ENCODE assay signal across 8 cellular contexts in the genomic region with DNA sequence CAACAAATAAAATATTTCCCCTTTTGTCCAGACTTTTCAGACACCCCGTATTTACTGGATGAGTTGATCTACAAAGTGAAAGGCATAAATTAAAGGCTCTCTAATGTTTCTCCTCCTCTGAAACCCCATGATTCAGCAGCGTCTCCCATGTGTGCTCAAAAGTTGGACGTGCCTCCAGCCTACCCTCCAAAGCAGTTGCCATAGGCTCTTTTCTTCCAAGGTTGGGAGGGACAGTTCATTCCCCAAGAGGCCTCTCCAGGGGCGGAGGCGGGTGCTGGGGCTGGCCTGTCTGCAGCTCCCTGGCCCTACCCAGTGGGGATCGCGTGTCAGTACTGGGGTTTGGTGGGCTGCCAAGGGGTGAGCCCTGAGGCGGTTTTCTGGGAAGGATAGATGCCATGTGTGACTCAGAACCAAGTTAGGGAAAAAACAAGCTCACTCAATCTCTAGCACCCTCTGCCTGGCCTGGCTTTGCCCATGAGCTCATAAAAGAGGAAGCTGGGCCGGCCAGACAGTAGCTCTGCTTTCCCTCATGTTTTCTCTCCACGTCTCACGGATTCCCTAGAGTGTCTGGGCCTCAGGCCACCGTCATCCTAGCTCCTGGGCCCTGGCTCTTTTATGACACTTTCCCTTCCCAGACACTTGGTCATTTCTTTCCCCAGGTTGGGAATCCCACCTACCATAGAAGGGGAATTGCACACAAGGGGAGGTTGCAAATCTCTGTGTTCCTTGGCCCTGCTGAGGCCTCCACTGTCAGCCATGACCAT. TPM values are rescaled to one million over a fixed set of nuclear protein-coding genes. Genes with fewer than 3 reads are reported as not detected.
DNase-seq lines count a peak whose midpoint lies in the region; ATAC-seq and TF ChIP-seq lines count a peak whose summit lies in the region.

No MANE protein-coding gene starts in this region.

- H3K9me3 ChIP-seq in HUES6 (ENCODE audit: control insufficient read depth, insufficient read depth, low read depth, low read length): no peaks in the 10 kb centered on the region
- H3K9me3 ChIP-seq in ascending aorta: no peaks in the 10 kb centered on the region

- H3K27me3 ChIP-seq in HUES6 (ENCODE audit: control insufficient read depth, insufficient read depth, low read length) (no peaks in the 10 kb centered on the region), ascending aorta (no peaks in the 10 kb centered on the region)

- POLR2A ChIA-PET in AG04449 (lab: Yijun Ruan, JAX): interaction anchor here (0.7 to 2.4 kb wide), 25 partner anchors 10 to 162 kb away, joined by 3 to 94 read pairs (median 3); a partner anchor contains a TSS

- peak overlapping the region; percentile 7 for H3K9ac ChIP-seq in HUES6 (ENCODE audit: low read length)

- intact Hi-C loops in ascending aorta (cut with DNase I): loop anchor here (1.0 kb wide), 2 partner anchors 8 to 30 kb away; a partner anchor contains a TSS

- H3K27ac ChIP-seq in HUES6 (ENCODE audit: low read depth, low read length) (peak overlapping the region; percentile 9; the same call in 1 of the 2 replicates), ascending aorta (peak overlapping the region; percentile 91 to 92)

- H3K4me3 ChIP-seq in AG04449 (ENCODE audit: low read depth, low read length) (0 out of 2 replicates have a peak overlapping the region, but pooled peaks have one; percentile 4), HUES6 (ENCODE audit: low read depth, low read length) (no peak overlapping the region), ascending aorta (peak overlapping the region in 1 of 2 donors; percentile 2)

- H3K36me3 ChIP-seq in HUES6 (ENCODE audit: control insufficient read depth, insufficient read depth, low read length): no peaks in the 10 kb centered on the region
- no peaks in the 10 kb centered on the region for H3K36me3 ChIP-seq in ascending aorta

- CTCF ChIA-PET in AG04449 (lab: Yijun Ruan, JAX): interaction anchor here (0.8 to 2.6 kb wide), 10 partner anchors 12 to 127 kb away, joined by 3 to 27 read pairs (median 4); a partner anchor contains a TSS

- ATAC-seq in GM21390 (IDR thresholded peaks at IDR 0.05; ENCODE audit: unreplicated experiment): no peak
- no peak for ATAC-seq in HG03460 (IDR thresholded peaks at IDR 0.05; ENCODE audit: unreplicated experiment)

- peak; percentile 100 for DNase-seq in AG04449 (ENCODE audit: low read depth, low spot score)
- peak; percentile 95 to 99 for DNase-seq in ascending aorta (ENCODE audit: low spot score in 2 of 2)
- peak; percentile 44 for DNase-seq in iPS-NIHi11 (ENCODE audit: low spot score)
- peak; percentile 91 for DNase-seq in smooth muscle cell of the brain vasculature (ENCODE audit: low read depth, low spot score)
- no peak for DNase-seq in NCI-H82 treated with DMSO at 0.1 percent for 48 hours (lab: John Stamatoyannopoulos, UW; ENCODE audit: unreplicated experiment)

- no peak for TF ChIP-seq CTCF in AG04449 (IDR thresholded peaks at IDR 0.05; ENCODE audit: insufficient read depth, low read length, missing control alignments)
- no peak for TF ChIP-seq CTCF in ascending aorta (IDR thresholded peaks at IDR 0.05)

- H3K4me1 ChIP-seq in HUES6 (ENCODE audit: control insufficient read depth, insufficient read depth, low read length) (peaks cover 22% of the 10 kb centered on the region), ascending aorta (peaks cover 18 to 28% of the 10 kb centered on the region in 2 donors)

RNA-seq across cellular contexts. Expression of a gene that starts 8.0 kb away (rescaled TPM):
- total RNA-seq in ascending aorta: 51.9 TPM

RNA-seq across cellular contexts. Expression of a gene that starts 9.9 kb away (rescaled TPM):
- total RNA-seq in ascending aorta: 123 TPM

RNA-seq across cellular contexts. Expression of a gene that starts 32.2 kb away (rescaled TPM):
- 537 TPM for total RNA-seq in ascending aorta

RNA-seq across cellular contexts. Expression of a gene that starts 35.3 kb away (rescaled TPM):
- total RNA-seq in ascending aorta: 27.1 TPM
